1 cellular context compared by ENCODE assay signal in genomic region chr11:67435031-67435726, GRCh38.
TF ChIP-seq lines count a peak whose summit lies in the region.

No MANE protein-coding gene starts in this region.

TF ChIP-seq in SK-N-SH, 30 proteins besides CTCF, POLR2A, EP300 and RAD21:
- no peak for TF ChIP-seq FOXM1 (IDR thresholded peaks at IDR 0.05; ENCODE audit: low read depth)
- TF ChIP-seq, protein P1, sequence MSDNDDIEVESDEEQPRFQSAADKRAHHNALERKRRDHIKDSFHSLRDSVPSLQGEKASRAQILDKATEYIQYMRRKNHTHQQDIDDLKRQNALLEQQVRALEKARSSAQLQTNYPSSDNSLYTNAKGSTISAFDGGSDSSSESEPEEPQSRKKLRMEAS (IDR thresholded peaks at IDR 0.05; ENCODE audit: low read depth) = no peak
- no peak for TF ChIP-seq SIN3A (IDR thresholded peaks at IDR 0.05; ENCODE audit: borderline replicate concordance, low read depth, low read length)
- no peak for TF ChIP-seq NRF1 (IDR thresholded peaks at IDR 0.05; ENCODE audit: low read depth, low read length)
- no peak for TF ChIP-seq EZH2phosphoT487 (IDR thresholded peaks at IDR 0.05; ENCODE audit: borderline replicate concordance, low read depth)
- TF ChIP-seq SMC3 (IDR thresholded peaks at IDR 0.05; ENCODE audit: low read depth, low read length) = no peak
- TF ChIP-seq TEAD4 (IDR thresholded peaks at IDR 0.05; ENCODE audit: borderline replicate concordance, insufficient read depth) = no peak
- TF ChIP-seq, protein P2, sequence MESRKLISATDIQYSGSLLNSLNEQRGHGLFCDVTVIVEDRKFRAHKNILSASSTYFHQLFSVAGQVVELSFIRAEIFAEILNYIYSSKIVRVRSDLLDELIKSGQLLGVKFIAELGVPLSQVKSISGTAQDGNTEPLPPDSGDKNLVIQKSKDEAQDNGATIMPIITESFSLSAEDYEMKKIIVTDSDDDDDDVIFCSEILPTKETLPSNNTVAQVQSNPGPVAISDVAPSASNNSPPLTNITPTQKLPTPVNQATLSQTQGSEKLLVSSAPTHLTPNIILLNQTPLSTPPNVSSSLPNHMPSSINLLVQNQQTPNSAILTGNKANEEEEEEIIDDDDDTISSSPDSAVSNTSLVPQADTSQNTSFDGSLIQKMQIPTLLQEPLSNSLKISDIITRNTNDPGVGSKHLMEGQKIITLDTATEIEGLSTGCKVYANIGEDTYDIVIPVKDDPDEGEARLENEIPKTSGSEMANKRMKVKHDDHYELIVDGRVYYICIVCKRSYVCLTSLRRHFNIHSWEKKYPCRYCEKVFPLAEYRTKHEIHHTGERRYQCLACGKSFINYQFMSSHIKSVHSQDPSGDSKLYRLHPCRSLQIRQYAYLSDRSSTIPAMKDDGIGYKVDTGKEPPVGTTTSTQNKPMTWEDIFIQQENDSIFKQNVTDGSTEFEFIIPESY (IDR thresholded peaks at IDR 0.05; ENCODE audit: borderline replicate concordance, low read depth) = no peak
- no peak for TF ChIP-seq USF1 (IDR thresholded peaks at IDR 0.05; ENCODE audit: borderline replicate concordance, low read depth)
- TF ChIP-seq ELF1 (IDR thresholded peaks at IDR 0.05) = no peak
- no peak for TF ChIP-seq MEF2A (IDR thresholded peaks at IDR 0.05; ENCODE audit: borderline replicate concordance, low read depth)
- no peak for TF ChIP-seq RCOR1 (IDR thresholded peaks at IDR 0.05; ENCODE audit: low read length)
- TF ChIP-seq, protein P3, sequence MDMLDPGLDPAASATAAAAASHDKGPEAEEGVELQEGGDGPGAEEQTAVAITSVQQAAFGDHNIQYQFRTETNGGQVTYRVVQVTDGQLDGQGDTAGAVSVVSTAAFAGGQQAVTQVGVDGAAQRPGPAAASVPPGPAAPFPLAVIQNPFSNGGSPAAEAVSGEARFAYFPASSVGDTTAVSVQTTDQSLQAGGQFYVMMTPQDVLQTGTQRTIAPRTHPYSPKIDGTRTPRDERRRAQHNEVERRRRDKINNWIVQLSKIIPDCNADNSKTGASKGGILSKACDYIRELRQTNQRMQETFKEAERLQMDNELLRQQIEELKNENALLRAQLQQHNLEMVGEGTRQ (IDR thresholded peaks at IDR 0.05; ENCODE audit: borderline replicate concordance, low read depth, low read length) = no peak
- TF ChIP-seq, protein P4, sequence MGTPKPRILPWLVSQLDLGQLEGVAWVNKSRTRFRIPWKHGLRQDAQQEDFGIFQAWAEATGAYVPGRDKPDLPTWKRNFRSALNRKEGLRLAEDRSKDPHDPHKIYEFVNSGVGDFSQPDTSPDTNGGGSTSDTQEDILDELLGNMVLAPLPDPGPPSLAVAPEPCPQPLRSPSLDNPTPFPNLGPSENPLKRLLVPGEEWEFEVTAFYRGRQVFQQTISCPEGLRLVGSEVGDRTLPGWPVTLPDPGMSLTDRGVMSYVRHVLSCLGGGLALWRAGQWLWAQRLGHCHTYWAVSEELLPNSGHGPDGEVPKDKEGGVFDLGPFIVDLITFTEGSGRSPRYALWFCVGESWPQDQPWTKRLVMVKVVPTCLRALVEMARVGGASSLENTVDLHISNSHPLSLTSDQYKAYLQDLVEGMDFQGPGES (IDR thresholded peaks at IDR 0.05; ENCODE audit: low read depth, low read length) = no peak
- no peak for TF ChIP-seq YY1 (IDR thresholded peaks at IDR 0.05; ENCODE audit: low read depth)
